Comparison of ENCODE assay signal across 1 cellular context in the genomic region with DNA sequence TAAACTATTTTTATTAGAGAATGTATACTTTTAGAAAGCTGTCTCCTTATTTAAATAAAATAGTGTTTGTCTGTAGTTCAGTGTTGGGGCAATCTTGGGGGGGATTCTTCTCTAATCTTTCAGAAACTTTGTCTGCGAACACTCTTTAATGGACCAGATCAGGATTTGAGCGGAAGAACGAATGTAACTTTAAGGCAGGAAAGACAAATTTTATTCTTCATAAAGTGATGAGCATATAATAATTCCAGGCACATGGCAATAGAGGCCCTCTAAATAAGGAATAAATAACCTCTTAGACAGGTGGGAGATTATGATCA.
TF ChIP-seq lines count a peak whose summit lies in the region.

No MANE protein-coding gene starts in this region.

TF ChIP-seq in K562, 482 proteins besides CTCF, POLR2A, EP300 and RAD21 (continued from another document):
- TF ChIP-seq, protein P1, sequence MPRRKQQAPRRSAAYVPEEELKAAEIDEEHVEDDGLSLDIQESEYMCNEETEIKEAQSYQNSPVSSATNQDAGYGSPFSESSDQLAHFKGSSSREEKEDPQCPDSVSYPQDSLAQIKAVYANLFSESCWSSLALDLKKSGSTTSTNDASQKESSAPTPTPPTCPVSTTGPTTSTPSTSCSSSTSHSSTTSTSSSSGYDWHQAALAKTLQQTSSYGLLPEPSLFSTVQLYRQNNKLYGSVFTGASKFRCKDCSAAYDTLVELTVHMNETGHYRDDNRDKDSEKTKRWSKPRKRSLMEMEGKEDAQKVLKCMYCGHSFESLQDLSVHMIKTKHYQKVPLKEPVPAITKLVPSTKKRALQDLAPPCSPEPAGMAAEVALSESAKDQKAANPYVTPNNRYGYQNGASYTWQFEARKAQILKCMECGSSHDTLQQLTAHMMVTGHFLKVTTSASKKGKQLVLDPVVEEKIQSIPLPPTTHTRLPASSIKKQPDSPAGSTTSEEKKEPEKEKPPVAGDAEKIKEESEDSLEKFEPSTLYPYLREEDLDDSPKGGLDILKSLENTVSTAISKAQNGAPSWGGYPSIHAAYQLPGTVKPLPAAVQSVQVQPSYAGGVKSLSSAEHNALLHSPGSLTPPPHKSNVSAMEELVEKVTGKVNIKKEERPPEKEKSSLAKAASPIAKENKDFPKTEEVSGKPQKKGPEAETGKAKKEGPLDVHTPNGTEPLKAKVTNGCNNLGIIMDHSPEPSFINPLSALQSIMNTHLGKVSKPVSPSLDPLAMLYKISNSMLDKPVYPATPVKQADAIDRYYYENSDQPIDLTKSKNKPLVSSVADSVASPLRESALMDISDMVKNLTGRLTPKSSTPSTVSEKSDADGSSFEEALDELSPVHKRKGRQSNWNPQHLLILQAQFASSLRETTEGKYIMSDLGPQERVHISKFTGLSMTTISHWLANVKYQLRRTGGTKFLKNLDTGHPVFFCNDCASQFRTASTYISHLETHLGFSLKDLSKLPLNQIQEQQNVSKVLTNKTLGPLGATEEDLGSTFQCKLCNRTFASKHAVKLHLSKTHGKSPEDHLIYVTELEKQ (CRISPR knock-in tag; IDR thresholded peaks at IDR 0.05), result no peak
- TF ChIP-seq NR4A1 (CRISPR knock-in tag; IDR thresholded peaks at IDR 0.05) (no peak), NR4A1 (tag; IDR thresholded peaks at IDR 0.05) (no peak), ILF3 (IDR thresholded peaks at IDR 0.05; ENCODE audit: borderline replicate concordance) (no peak), RAD51 (IDR thresholded peaks at IDR 0.05; ENCODE audit: borderline replicate concordance, low read depth) (no peak), FUS (optimal IDR thresholded peaks at IDR 0.05; ENCODE audit: low read depth, low read length) (peak; percentile 90), ARID2 (IDR thresholded peaks at IDR 0.05) (no peak), ZC3H11A (IDR thresholded peaks at IDR 0.05; ENCODE audit: low read depth, low read length) (no peak), EZH2 (IDR thresholded peaks at IDR 0.05; ENCODE audit: borderline replicate concordance, low read depth, low read length) (no peak), ZNF354B (CRISPR knock-in tag; IDR thresholded peaks at IDR 0.05) (no peak), ZNF41 (CRISPR knock-in tag; conservative IDR thresholded peaks at IDR 0.05) (no peak), SRF (CRISPR knock-in tag; IDR thresholded peaks at IDR 0.05) (no peak), HDAC6 (IDR thresholded peaks at IDR 0.05; ENCODE audit: low read depth, low read length) (no peak), CCNT2 (IDR thresholded peaks at IDR 0.05; ENCODE audit: borderline replicate concordance, extremely low read depth, insufficient read length, low read depth, low read length) (no peak), HNRNPL (IDR thresholded peaks at IDR 0.05; ENCODE audit: low read depth, low read length) (peak; percentile 76; the same call in 1 of the 2 replicates), SREBF2 (CRISPR knock-in tag; IDR thresholded peaks at IDR 0.05) (no peak), RBM14 (IDR thresholded peaks at IDR 0.05; ENCODE audit: borderline replicate concordance, insufficient read depth, low read depth, low read length) (no peak), DACH1 (IDR thresholded peaks at IDR 0.05; ENCODE audit: partially characterized antibody) (no peak), SPI1 (IDR thresholded peaks at IDR 0.05; ENCODE audit: borderline replicate concordance, low read depth, low read length) (no peak), ZBED1 (IDR thresholded peaks at IDR 0.05) (no peak), FOXM1 (IDR thresholded peaks at IDR 0.05; ENCODE audit: low read depth) (no peak), FOXM1 (CRISPR knock-in tag; IDR thresholded peaks at IDR 0.05; ENCODE audit: low read depth) (no peak), BACH1 (tag; IDR thresholded peaks at IDR 0.05) (peak; percentile 56; the same call in 1 of the 2 replicates), ZNF217 (CRISPR knock-in tag; IDR thresholded peaks at IDR 0.05) (no peak), MAFF (IDR thresholded peaks at IDR 0.05; ENCODE audit: low read length) (no peak), RBM22 (IDR thresholded peaks at IDR 0.05; ENCODE audit: low read depth, low read length, poor library complexity, severe bottlenecking) (peak; percentile 95), DNMT1 (IDR thresholded peaks at IDR 0.05) (no peak), SRSF7 (optimal IDR thresholded peaks at IDR 0.05; ENCODE audit: low read depth, low read length) (no peak), NRF1 (conservative IDR thresholded peaks at IDR 0.05 in 1 of 2, IDR thresholded peaks at IDR 0.05 in 1 of 2) (no peak), ATF1 (CRISPR knock-in tag; IDR thresholded peaks at IDR 0.05) (no peak), ATF1 (tag; IDR thresholded peaks at IDR 0.05) (no peak), KAT8 (IDR thresholded peaks at IDR 0.05; ENCODE audit: low read depth) (no peak), ZBTB8A (IDR thresholded peaks at IDR 0.05; ENCODE audit: partially characterized antibody) (peak; percentile 5), PCBP1 (IDR thresholded peaks at IDR 0.05; ENCODE audit: low read depth, low read length, poor library complexity, severe bottlenecking) (no peak), ZNF76 (CRISPR knock-in tag; IDR thresholded peaks at IDR 0.05; ENCODE audit: borderline replicate concordance) (no peak), RB1 (IDR thresholded peaks at IDR 0.05; ENCODE audit: low read depth) (no peak), ZNF143 (CRISPR knock-in tag; IDR thresholded peaks at IDR 0.05) (no peak)
- TF ChIP-seq, protein P2, sequence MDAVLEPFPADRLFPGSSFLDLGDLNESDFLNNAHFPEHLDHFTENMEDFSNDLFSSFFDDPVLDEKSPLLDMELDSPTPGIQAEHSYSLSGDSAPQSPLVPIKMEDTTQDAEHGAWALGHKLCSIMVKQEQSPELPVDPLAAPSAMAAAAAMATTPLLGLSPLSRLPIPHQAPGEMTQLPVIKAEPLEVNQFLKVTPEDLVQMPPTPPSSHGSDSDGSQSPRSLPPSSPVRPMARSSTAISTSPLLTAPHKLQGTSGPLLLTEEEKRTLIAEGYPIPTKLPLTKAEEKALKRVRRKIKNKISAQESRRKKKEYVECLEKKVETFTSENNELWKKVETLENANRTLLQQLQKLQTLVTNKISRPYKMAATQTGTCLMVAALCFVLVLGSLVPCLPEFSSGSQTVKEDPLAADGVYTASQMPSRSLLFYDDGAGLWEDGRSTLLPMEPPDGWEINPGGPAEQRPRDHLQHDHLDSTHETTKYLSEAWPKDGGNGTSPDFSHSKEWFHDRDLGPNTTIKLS (IDR thresholded peaks at IDR 0.05; ENCODE audit: borderline replicate concordance, low read depth), result no peak
- TF ChIP-seq, protein P3, sequence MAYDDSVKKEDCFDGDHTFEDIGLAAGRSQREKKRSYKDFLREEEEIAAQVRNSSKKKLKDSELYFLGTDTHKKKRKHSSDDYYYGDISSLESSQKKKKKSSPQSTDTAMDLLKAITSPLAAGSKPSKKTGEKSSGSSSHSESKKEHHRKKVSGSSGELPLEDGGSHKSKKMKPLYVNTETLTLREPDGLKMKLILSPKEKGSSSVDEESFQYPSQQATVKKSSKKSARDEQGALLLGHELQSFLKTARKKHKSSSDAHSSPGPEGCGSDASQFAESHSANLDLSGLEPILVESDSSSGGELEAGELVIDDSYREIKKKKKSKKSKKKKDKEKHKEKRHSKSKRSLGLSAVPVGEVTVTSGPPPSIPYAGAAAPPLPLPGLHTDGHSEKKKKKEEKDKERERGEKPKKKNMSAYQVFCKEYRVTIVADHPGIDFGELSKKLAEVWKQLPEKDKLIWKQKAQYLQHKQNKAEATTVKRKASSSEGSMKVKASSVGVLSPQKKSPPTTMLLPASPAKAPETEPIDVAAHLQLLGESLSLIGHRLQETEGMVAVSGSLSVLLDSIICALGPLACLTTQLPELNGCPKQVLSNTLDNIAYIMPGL (CRISPR knock-in tag; IDR thresholded peaks at IDR 0.05), result no peak
- TF ChIP-seq, protein P4, sequence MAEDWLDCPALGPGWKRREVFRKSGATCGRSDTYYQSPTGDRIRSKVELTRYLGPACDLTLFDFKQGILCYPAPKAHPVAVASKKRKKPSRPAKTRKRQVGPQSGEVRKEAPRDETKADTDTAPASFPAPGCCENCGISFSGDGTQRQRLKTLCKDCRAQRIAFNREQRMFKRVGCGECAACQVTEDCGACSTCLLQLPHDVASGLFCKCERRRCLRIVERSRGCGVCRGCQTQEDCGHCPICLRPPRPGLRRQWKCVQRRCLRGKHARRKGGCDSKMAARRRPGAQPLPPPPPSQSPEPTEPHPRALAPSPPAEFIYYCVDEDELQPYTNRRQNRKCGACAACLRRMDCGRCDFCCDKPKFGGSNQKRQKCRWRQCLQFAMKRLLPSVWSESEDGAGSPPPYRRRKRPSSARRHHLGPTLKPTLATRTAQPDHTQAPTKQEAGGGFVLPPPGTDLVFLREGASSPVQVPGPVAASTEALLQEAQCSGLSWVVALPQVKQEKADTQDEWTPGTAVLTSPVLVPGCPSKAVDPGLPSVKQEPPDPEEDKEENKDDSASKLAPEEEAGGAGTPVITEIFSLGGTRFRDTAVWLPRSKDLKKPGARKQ (CRISPR knock-in tag; IDR thresholded peaks at IDR 0.05), result no peak
- TF ChIP-seq, protein P5, sequence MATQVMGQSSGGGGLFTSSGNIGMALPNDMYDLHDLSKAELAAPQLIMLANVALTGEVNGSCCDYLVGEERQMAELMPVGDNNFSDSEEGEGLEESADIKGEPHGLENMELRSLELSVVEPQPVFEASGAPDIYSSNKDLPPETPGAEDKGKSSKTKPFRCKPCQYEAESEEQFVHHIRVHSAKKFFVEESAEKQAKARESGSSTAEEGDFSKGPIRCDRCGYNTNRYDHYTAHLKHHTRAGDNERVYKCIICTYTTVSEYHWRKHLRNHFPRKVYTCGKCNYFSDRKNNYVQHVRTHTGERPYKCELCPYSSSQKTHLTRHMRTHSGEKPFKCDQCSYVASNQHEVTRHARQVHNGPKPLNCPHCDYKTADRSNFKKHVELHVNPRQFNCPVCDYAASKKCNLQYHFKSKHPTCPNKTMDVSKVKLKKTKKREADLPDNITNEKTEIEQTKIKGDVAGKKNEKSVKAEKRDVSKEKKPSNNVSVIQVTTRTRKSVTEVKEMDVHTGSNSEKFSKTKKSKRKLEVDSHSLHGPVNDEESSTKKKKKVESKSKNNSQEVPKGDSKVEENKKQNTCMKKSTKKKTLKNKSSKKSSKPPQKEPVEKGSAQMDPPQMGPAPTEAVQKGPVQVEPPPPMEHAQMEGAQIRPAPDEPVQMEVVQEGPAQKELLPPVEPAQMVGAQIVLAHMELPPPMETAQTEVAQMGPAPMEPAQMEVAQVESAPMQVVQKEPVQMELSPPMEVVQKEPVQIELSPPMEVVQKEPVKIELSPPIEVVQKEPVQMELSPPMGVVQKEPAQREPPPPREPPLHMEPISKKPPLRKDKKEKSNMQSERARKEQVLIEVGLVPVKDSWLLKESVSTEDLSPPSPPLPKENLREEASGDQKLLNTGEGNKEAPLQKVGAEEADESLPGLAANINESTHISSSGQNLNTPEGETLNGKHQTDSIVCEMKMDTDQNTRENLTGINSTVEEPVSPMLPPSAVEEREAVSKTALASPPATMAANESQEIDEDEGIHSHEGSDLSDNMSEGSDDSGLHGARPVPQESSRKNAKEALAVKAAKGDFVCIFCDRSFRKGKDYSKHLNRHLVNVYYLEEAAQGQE (CRISPR knock-in tag; IDR thresholded peaks at IDR 0.05; ENCODE audit: low read depth), result no peak
- TF ChIP-seq, protein P6, sequence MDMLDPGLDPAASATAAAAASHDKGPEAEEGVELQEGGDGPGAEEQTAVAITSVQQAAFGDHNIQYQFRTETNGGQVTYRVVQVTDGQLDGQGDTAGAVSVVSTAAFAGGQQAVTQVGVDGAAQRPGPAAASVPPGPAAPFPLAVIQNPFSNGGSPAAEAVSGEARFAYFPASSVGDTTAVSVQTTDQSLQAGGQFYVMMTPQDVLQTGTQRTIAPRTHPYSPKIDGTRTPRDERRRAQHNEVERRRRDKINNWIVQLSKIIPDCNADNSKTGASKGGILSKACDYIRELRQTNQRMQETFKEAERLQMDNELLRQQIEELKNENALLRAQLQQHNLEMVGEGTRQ (CRISPR knock-in tag; IDR thresholded peaks at IDR 0.05), result no peak
